10 cellular contexts compared by ENCODE assay signal in the genomic region with DNA sequence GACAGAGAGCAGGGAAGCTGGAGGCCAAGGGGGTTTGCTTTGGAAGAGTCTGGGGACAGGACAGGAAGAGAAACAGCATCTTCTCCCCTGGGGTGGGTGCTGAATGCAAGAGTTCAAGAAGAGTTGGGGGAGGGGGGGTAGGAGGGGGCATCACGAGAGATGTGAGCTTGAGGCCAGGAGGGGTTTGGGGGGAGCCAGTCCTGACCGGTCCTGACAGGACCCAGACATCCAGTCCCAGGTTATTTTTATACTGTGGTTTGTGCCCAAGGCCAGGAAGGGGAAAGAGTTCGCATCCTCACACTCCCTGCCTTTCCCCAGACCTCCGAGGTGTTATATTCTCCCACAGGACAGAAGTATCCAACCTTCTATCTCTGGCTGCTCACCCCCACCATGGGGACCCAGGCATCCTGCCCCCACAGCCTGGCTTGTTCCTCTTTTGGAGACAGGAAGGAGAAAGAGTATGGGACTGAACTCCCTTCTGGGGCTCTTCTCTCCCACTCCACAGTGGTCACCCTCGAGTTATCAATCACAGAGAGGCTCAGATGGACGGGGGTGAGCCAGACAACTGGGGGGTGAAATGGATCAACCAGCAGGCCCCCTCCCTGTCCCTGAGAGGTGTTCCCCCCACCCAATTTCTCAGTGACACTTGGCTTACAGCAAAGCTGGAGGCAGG. TPM values are rescaled to one million over a fixed set of nuclear protein-coding genes. Genes with fewer than 3 reads are reported as not detected.
DNase-seq lines count a peak whose midpoint lies in the region; TF ChIP-seq lines count a peak whose summit lies in the region.
"Had no signal": no experiment of that assay in that cellular context is flagged by ENCODE, and none has a peak within 500 bp of the region (broad histone marks: within the 10 kb centered on the region; RNA-seq: fewer than 3 reads in every experiment).

No MANE protein-coding gene starts in this region.

- no peaks in the 10 kb centered on the region for H3K27me3 ChIP-seq in HUES6 (ENCODE audit: control insufficient read depth, insufficient read depth, low read length)
- H3K27me3 ChIP-seq in muscle layer of duodenum (ENCODE audit: low read depth, low read length), result no peaks in the 10 kb centered on the region
- H3K27me3 ChIP-seq in SJCRH30, result no peaks in the 10 kb centered on the region

- DNase-seq in AG04449 (ENCODE audit: low read depth, low spot score), result no peak
- DNase-seq in MCF 10A (ENCODE audit: unreplicated experiment), result no peak
- DNase-seq in SJCRH30, result no peak
- DNase-seq in T1000 (lab: John Stamatoyannopoulos, UW), result no peak
- DNase-seq in NCI-H2171 (lab: John Stamatoyannopoulos, UW), result no peak
- no peak for DNase-seq in DMS 273 treated with DMSO at 0.1 percent for 48 hours (lab: John Stamatoyannopoulos, UW)

- H3K9ac ChIP-seq in HUES6 (ENCODE audit: low read length), result peak overlapping the region; percentile 19

- POLR2A ChIA-PET in AG04449 (lab: Yijun Ruan, JAX) (no interaction called here), MCF 10A (lab: Yijun Ruan, JAX) (interaction anchor here (1.6 to 2.4 kb wide), 2 partner anchors 63 to 110 kb away, joined by 6 to 10 read pairs; a partner anchor contains a TSS)

- H3K4me3 Mint-ChIP-seq in MCF 10A (ENCODE audit: unreplicated experiment), result peak overlapping the region; percentile 93

- H3K4me1 Mint-ChIP-seq in MCF 10A (ENCODE audit: insufficient read depth, unreplicated experiment), result peaks cover 12% of the 10 kb centered on the region

- H3K4me1 ChIP-seq in HUES6 (ENCODE audit: control insufficient read depth, insufficient read depth, low read length), result peaks cover 23% of the 10 kb centered on the region
- H3K4me1 ChIP-seq in muscle layer of duodenum (ENCODE audit: control insufficient read depth in 1 of 2, insufficient read depth in 2 of 2, low read length in 2 of 2), result peaks cover 21 to 55% of the 10 kb centered on the region in 2 donors
- H3K4me1 ChIP-seq in SJCRH30, result 0 out of 2 replicates have a peak, but pooled peaks cover 2% of the 10 kb centered on the region

- CTCF ChIA-PET in AG04449 (lab: Yijun Ruan, JAX) (interaction anchor here (1.9 to 12.2 kb wide), 3 partner anchors 10 to 114 kb away, joined by 5 to 257 read pairs (median 152); a partner anchor contains a TSS), MCF 10A (lab: Yijun Ruan, JAX) (interaction anchor here (0.6 to 4.8 kb wide), 5 partner anchors 11 to 88 kb away, joined by 3 to 45 read pairs (median 5); no protein-coding TSS in a partner anchor)

- no peaks in the 10 kb centered on the region for H3K9me3 Mint-ChIP-seq in MCF 10A (ENCODE audit: unreplicated experiment)

- intact Hi-C loops in MCF 10A (cut with micrococcal nuclease), result loop anchor here (5.0 kb wide), 1 partner anchor 196 kb away; a partner anchor contains a TSS

- BruUV-seq in MCF 10A (replicated peaks; lab: Mats Ljungman, UMichigan), result no TSS peak

- peaks cover 17% of the 10 kb centered on the region for H3K36me3 Mint-ChIP-seq in MCF 10A (ENCODE audit: insufficient read depth, unreplicated experiment)

- H3K36me3 ChIP-seq in HUES6 (ENCODE audit: control insufficient read depth, insufficient read depth, low read length), result no peaks in the 10 kb centered on the region; the same call in 1 of the 2 replicates
- H3K36me3 ChIP-seq in muscle layer of duodenum (ENCODE audit: control insufficient read depth in 1 of 2, insufficient read depth in 2 of 2, low read length in 2 of 2), result peaks cover 8% of the 10 kb centered on the region in 2 donors
- H3K36me3 ChIP-seq in SJCRH30, result no peaks in the 10 kb centered on the region

- H3K4me3 ChIP-seq in AG04449 (ENCODE audit: low read depth, low read length), result peak overlapping the region; percentile 90
- peak overlapping the region; percentile 20; the same call in 1 of the 2 replicates for H3K4me3 ChIP-seq in HUES6 (ENCODE audit: low read depth, low read length)
- H3K4me3 ChIP-seq in muscle layer of duodenum (ENCODE audit: low read depth in 1 of 2, low read length in 2 of 2), result peak overlapping the region; percentile 80 to 90
- no peak overlapping the region for H3K4me3 ChIP-seq in SJCRH30

- H3K27ac ChIP-seq in HUES6 (ENCODE audit: low read depth, low read length), result no peak overlapping the region
- H3K27ac ChIP-seq in muscle layer of duodenum (ENCODE audit: low read length), result peak overlapping the region; percentile 60
- H3K27ac ChIP-seq in SJCRH30, result no peak overlapping the region

- H3K27ac Mint-ChIP-seq in MCF 10A (ENCODE audit: low read depth, unreplicated experiment), result peak overlapping the region; percentile 89

- H3K9me3 ChIP-seq in HUES6 (ENCODE audit: control insufficient read depth, insufficient read depth, low read depth, low read length), result no peaks in the 10 kb centered on the region
- H3K9me3 ChIP-seq in muscle layer of duodenum (ENCODE audit: control insufficient read depth in 1 of 2, low read length in 2 of 2), result no peaks in the 10 kb centered on the region
- no peaks in the 10 kb centered on the region for H3K9me3 ChIP-seq in SJCRH30 (replicated peaks)

- TF ChIP-seq CTCF in AG04449 (IDR thresholded peaks at IDR 0.05; ENCODE audit: insufficient read depth, low read length, missing control alignments), result no peak
- TF ChIP-seq CTCF in MCF 10A (IDR thresholded peaks at IDR 0.05; ENCODE audit: unreplicated experiment), result no peak

- no peaks in the 10 kb centered on the region for H3K27me3 Mint-ChIP-seq in MCF 10A (ENCODE audit: insufficient read depth, unreplicated experiment)

RNA-seq across cellular contexts. Expression of a gene that starts 2.8 kb away (rescaled TPM):
- total RNA-seq in MCF 10A (2022), result 36.0 and 43.8 TPM in 2 replicates
- 13.7 and 14.7 TPM in 2 replicates for total RNA-seq in SJCRH30 (2014; rRNA removed; shearing (Covaris generic))

RNA-seq across cellular contexts. Expression of a gene that starts 7.5 kb away (rescaled TPM):
- total RNA-seq in MCF 10A (2022), result 0.21 TPM in 1 of 2 replicates, not detected in the other
- total RNA-seq in SJCRH30 (2014; rRNA removed; shearing (Covaris generic)), result 0.49 and 0.56 TPM in 2 replicates

RNA-seq across cellular contexts. Expression of a gene that starts 12.2 kb away (rescaled TPM):
- total RNA-seq in MCF 10A (2022), result 0.49 and 0.74 TPM in 2 replicates
- total RNA-seq in SJCRH30 (2014; rRNA removed; shearing (Covaris generic)), result not detected in 2 replicates
- total RNA-seq: kidney epithelial cell, urinary bladder had no signal

RNA-seq across cellular contexts. Expression of a gene that starts 39.9 kb away (rescaled TPM):
- total RNA-seq in MCF 10A (2022), result 38.5 and 45.3 TPM in 2 replicates
- total RNA-seq in SJCRH30 (2014; rRNA removed; shearing (Covaris generic)), result 11.2 and 11.7 TPM in 2 replicates

RNA-seq across cellular contexts. Expression of a gene that starts 46.6 kb away (rescaled TPM):
- total RNA-seq in MCF 10A (2022), result 42.8 and 59.9 TPM in 2 replicates
- total RNA-seq in SJCRH30 (2014; rRNA removed; shearing (Covaris generic)), result 48.2 and 50.6 TPM in 2 replicates
